Comparison of ENCODE assay signal across 31 cellular contexts in the genomic region with DNA sequence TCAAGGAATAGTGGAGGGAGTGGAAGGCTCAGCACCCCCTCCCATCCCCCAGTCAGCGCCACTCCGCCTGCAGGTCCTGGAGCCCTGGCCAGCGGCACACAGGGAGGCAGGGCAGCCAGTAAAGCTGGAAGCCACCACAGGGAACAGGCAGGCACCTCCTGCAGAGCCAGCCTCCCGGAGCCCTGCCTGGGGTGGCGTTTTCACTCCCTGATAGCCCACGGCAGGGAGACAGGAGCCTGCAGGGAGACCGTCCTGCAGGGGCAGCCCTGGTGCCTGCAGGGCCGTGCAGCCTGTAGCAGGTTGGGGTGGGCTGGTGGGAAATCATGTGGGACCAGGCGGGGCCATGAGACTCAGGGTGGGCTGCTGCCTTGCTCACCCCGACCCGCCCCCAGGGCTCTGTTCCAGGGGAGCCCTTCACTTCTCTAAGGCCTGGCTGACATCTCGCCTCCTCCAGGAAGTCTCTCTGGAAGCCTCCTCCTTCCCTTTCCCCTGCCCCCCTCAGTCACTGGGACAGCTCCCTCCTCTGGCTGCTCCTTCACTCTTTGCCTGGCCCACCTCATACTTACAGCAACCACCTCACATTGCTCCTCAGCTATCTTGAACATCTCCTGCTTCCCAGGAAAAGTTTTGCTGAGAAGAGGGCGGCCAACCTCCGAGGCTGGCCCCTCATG.
"Had no signal": no experiment of that assay in that cellular context is flagged by ENCODE, and none has a peak within 500 bp of the region (broad histone marks: within the 10 kb centered on the region; RNA-seq: fewer than 3 reads in every experiment).

No MANE protein-coding gene starts in this region.

- ATAC-seq: activated CD4-positive, alpha-beta T cell treated with anti-CD3 and anti-CD28 coated beads for 36 hours; activated CD8-positive, alpha-beta memory T cell treated with anti-CD3 and anti-CD28 coated beads, Interleukin-2, amount 10 ng/mL, durations not matched to agents 7 days and 5 days; activated CD8-positive, alpha-beta T cell treated with anti-CD3 and anti-CD28 coated beads, Interleukin-2, amount 10 ng/mL, durations not matched to agents 7 days and 5 days; activated naive CD8-positive, alpha-beta T cell treated with anti-CD3 and anti-CD28 coated beads, Interleukin-2, amount 50 U/mL, for 24 hours; gastroesophageal sphincter; left cardiac atrium; left ventricle myocardium superior; pancreas; T-cell; upper lobe of right lung had no signal

- FAIRE-seq: bronchial epithelial cell, colon, endometrium, keratinocyte, pancreas had no signal

- H3K4me1 ChIP-seq: pancreas, prostate gland, tibial artery, upper lobe of right lung had no signal

- H3K36me3 ChIP-seq: esophagus squamous epithelium, pancreas, prostate gland, upper lobe of right lung had no signal

- H3K4me3 ChIP-seq: esophagus squamous epithelium, gastroesophageal sphincter, pancreas, prostate gland, suprapubic skin, tibial artery, upper lobe of right lung had no signal

- H3K27ac ChIP-seq: epithelial cell of prostate, esophagus squamous epithelium, gastroesophageal sphincter, pancreas, prostate gland, suprapubic skin, tibial artery, upper lobe of right lung had no signal

- DNase-seq: activated CD4-positive, alpha-beta T cell treated with anti-CD3 and anti-CD28 coated beads for 36 hours; activated CD4-positive, CD25-positive, alpha-beta regulatory T cell; activated CD8-positive, alpha-beta memory T cell treated with anti-CD3 and anti-CD28 coated beads, Interleukin-2, amount 10 ng/mL, durations not matched to agents 7 days and 5 days; activated CD8-positive, alpha-beta T cell treated with anti-CD3 and anti-CD28 coated beads, Interleukin-2, amount 10 ng/mL, durations not matched to agents 7 days and 5 days; activated naive CD8-positive, alpha-beta T cell treated with anti-CD3 and anti-CD28 coated beads, Interleukin-2, amount 50 U/mL, for 24 hours; activated T-cell treated with anti-CD3 and anti-CD28 coated beads, Interleukin-2, amount 50 U/mL, for 48 hours; amygdala; dermis blood vessel endothelial cell; effector CD4-positive, alpha-beta T cell; esophagus squamous epithelium; hippocampal formation; left cardiac atrium; left ventricle myocardium superior; naive B cell; nephron progenitor cell; nucleus accumbens; retina; stimulated activated CD4-positive, alpha-beta T cell treated with anti-CD3 and anti-CD28 coated beads, Interleukin-15, amount 100 ng/mL, for 24 hours; stimulated activated naive CD4-positive, alpha-beta T cell; T-cell; tibial artery; upper lobe of right lung had no signal

- H3K27me3 ChIP-seq: gastroesophageal sphincter, pancreas, suprapubic skin, tibial artery, upper lobe of right lung had no signal

- H3K9me3 ChIP-seq: esophagus squamous epithelium, gastroesophageal sphincter, pancreas, prostate gland, suprapubic skin, tibial artery, upper lobe of right lung had no signal
